ENCODE assay signal across 16 cellular contexts in the genomic region with DNA sequence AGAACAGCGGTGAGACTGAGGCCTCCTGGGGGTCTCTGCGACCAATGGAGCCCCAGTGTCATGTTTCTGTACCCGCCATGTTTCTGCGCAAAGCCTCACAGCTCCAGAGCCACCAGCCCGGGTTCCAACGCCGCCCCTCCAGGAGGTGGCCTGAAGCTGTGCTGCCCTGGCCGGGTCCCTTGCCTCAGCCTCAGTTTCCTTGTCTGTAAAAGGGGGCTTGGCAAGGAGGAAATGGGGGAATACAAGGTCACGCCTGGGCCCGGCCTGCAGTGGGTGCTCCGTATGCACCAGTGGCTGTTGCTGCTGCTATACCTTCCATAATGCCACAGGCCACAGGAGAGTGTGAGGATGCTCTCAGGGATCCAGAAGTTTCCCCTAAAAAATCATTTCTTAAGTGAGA.
DNase-seq lines count a peak whose midpoint lies in the region; ATAC-seq and TF ChIP-seq lines count a peak whose summit lies in the region.
"Had no signal": no experiment of that assay in that cellular context is flagged by ENCODE, and none has a peak within 500 bp of the region (broad histone marks: within the 10 kb centered on the region; RNA-seq: fewer than 3 reads in every experiment).

No MANE protein-coding gene starts in this region.

- no peak overlapping the region for H3K27ac ChIP-seq in heart right ventricle
- H3K27ac ChIP-seq: 22Rv1; A549; BLaER1 treated with 17β-estradiol and CSF1 and Interleukin-3, amounts not matched to agents 10 nM and 100 nM; C4-2B had no signal

- no peak overlapping the region for H3K4me3 ChIP-seq in heart right ventricle
- H3K4me3 ChIP-seq: A549; BLaER1 treated with 17β-estradiol and CSF1 and Interleukin-3, amounts not matched to agents 10 nM and 100 nM had no signal

- TF ChIP-seq CTCF in heart right ventricle (IDR thresholded peaks at IDR 0.05) = no peak

- H3K36me3 ChIP-seq in heart right ventricle = no peaks in the 10 kb centered on the region

- no peaks in the 10 kb centered on the region for H3K27me3 ChIP-seq in heart right ventricle
- H3K27me3 ChIP-seq: BLaER1 treated with 17β-estradiol and CSF1 and Interleukin-3, amounts not matched to agents 10 nM and 100 nM had no signal

- peaks cover 0 to 8% (median 0%) of the 10 kb centered on the region in 11 donors for H3K9me3 ChIP-seq in heart right ventricle
- H3K9me3 ChIP-seq: A549, Caco-2 had no signal

- intact Hi-C loops in Right ventricle myocardium superior (cut with DNase I) = no loop called here
- intact Hi-C loops in Right ventricle myocardium inferior (cut with DNase I) = loop anchor here (10.0 kb wide), 1 partner anchor 405 kb away; no protein-coding TSS in a partner anchor
- intact Hi-C loops in left ventricle myocardium superior (cut with micrococcal nuclease) = no loop called here
- intact Hi-C loops in heart right ventricle (cut with DNase I) = loop anchor here in 4 of 10 donors (10.0 kb wide), 3 partner anchors 245 to 405 kb away; no protein-coding TSS in a partner anchor

- ATAC-seq in Right ventricle myocardium superior (ENCODE audit: poor library complexity) = no peak
- ATAC-seq in Right ventricle myocardium inferior = no peak
- no peak for ATAC-seq in left ventricle myocardium superior
- ATAC-seq in heart right ventricle = no peak
- ATAC-seq in GM18868 (IDR thresholded peaks at IDR 0.05; ENCODE audit: unreplicated experiment) = no peak
- ATAC-seq: A549; CD8-positive, alpha-beta T cell had no signal

- 89 to 92% methylated on average over 11 of the region's 11 CpGs for WGBS in heart right ventricle, 2 donors

- H3K4me1 ChIP-seq in heart right ventricle = peaks cover 0 to 7% (median 0%) of the 10 kb centered on the region in 9 donors
- H3K4me1 ChIP-seq: A549 had no signal

- peak; percentile 15 for DNase-seq in Right ventricle myocardium superior
- DNase-seq in Right ventricle myocardium inferior (ENCODE audit: missing footprints) = no peak
- peak; percentile 5 for DNase-seq in left ventricle myocardium superior
- DNase-seq in heart right ventricle = no peak
- DNase-seq: AML-193; Caco-2; Calu3; CD4-positive, alpha-beta T cell; CD8-positive, alpha-beta T cell; DMS79 treated with DMSO at 0.1 percent for 48 hours; GF-D8 had no signal

Comparison
In these comparisons a context has a peak if more than half of its experiments do, and no peak if none do; other contexts are left out.
1. DNase-seq: peak in Right ventricle myocardium superior (single experiment) and left ventricle myocardium superior (single experiment); none in Right ventricle myocardium inferior (single experiment) and heart right ventricle (0 of 2).